8 cellular contexts compared by ENCODE assay signal in genomic region chr12:108803428-108804105, GRCh38. TPM values are rescaled to one million over a fixed set of nuclear protein-coding genes. Genes with fewer than 3 reads are reported as not detected.
DNase-seq lines count a peak whose midpoint lies in the region; ATAC-seq lines count a peak whose summit lies in the region.

No MANE protein-coding gene starts in this region.

- no peaks in the 10 kb centered on the region for H3K27me3 ChIP-seq in effector memory CD4-positive, alpha-beta T cell (replicated peaks; ENCODE audit: control insufficient read depth, insufficient read depth, low read length, poor library complexity, severe bottlenecking)
- H3K27me3 ChIP-seq in mesenchymal stem cell (ENCODE audit: control insufficient read depth in 1 of 2, insufficient read depth in 1 of 2, low read length in 2 of 2), result no peaks in the 10 kb centered on the region

- no peak overlapping the region for H2BK120ac ChIP-seq in mesenchymal stem cell (ENCODE audit: low read depth, low read length)

- H2AFZ ChIP-seq in mesenchymal stem cell (ENCODE audit: low read depth, low read length), result no peak overlapping the region

- no peak overlapping the region for H2BK5ac ChIP-seq in mesenchymal stem cell (ENCODE audit: low read depth, low read length, poor library complexity, severe bottlenecking)

- no peak overlapping the region for H3K18ac ChIP-seq in mesenchymal stem cell (ENCODE audit: low read depth in 1 of 2, low read length in 2 of 2)

- no peak overlapping the region for H3K14ac ChIP-seq in mesenchymal stem cell (ENCODE audit: low read length in 2 of 2)

- DNase-seq in ELR (ENCODE audit: low read depth), result peak; percentile 94
- peak; percentile 90 for DNase-seq in HT-29 (ENCODE audit: low spot score)
- DNase-seq in NK-92 (lab: John Stamatoyannopoulos, UW; ENCODE audit: unreplicated experiment), result peak; percentile 14
- DNase-seq in activated CD8-positive, alpha-beta memory T cell treated with anti-CD3 and anti-CD28 coated beads for 4 hours (ENCODE audit: low read depth in 2 of 2), result peak; percentile 39 to 46
- DNase-seq in effector memory CD4-positive, alpha-beta T cell, result peak; percentile 29 to 57 (median 52)
- DNase-seq in mesenchymal stem cell, result peak; percentile 96
- DNase-seq in stimulated activated CD8-positive, alpha-beta memory T cell treated with anti-CD3 and anti-CD28 coated beads, Interleukin-12 subunit alpha, Interleukin-12 subunit beta, amount 100 ng/mL, for 24 hours (ENCODE audit: extremely low read depth), result peak; percentile 30

- no peak overlapping the region for H4K8ac ChIP-seq in mesenchymal stem cell (ENCODE audit: low read length)

- no peak overlapping the region for H3K27ac ChIP-seq in effector memory CD4-positive, alpha-beta T cell (ENCODE audit: insufficient read depth, low read length, poor library complexity, severe bottlenecking)
- H3K27ac ChIP-seq in mesenchymal stem cell (ENCODE audit: low read length, poor library complexity, severe bottlenecking), result peak overlapping the region; percentile 98

- H3K4me2 ChIP-seq in mesenchymal stem cell (ENCODE audit: low read length, poor library complexity, severe bottlenecking), result no peak overlapping the region

- H3K4me3 ChIP-seq in effector memory CD4-positive, alpha-beta T cell (ENCODE audit: insufficient read depth, low read depth, low read length, poor library complexity, severe bottlenecking), result no peak overlapping the region
- H3K4me3 ChIP-seq in mesenchymal stem cell (ENCODE audit: insufficient read depth in 1 of 2, low read depth in 1 of 2, low read length in 2 of 2), result peak overlapping the region in 1 of 2 experiments; percentile 6

- ATAC-seq in HG02678 (IDR thresholded peaks at IDR 0.05; ENCODE audit: unreplicated experiment), result no peak

- H3K9ac ChIP-seq in mesenchymal stem cell (ENCODE audit: low read length), result peak overlapping the region; percentile 94

- H2BK12ac ChIP-seq in mesenchymal stem cell (ENCODE audit: low read length in 2 of 2), result no peak overlapping the region

- H3K4ac ChIP-seq in mesenchymal stem cell (ENCODE audit: low read depth in 1 of 2, low read length in 2 of 2), result peak overlapping the region in 1 of 2 experiments; percentile 77

- H3K36me3 ChIP-seq in effector memory CD4-positive, alpha-beta T cell (ENCODE audit: control insufficient read depth, insufficient read depth, low read length), result peaks cover 55% of the 10 kb centered on the region
- H3K36me3 ChIP-seq in mesenchymal stem cell (ENCODE audit: control insufficient read depth in 1 of 2, insufficient read depth in 2 of 2, low read depth in 1 of 2, low read length in 2 of 2), result peaks cover 49 to 75% of the 10 kb centered on the region in 2 experiments

- no peak overlapping the region for H2AK5ac ChIP-seq in mesenchymal stem cell (ENCODE audit: low read length, severe bottlenecking)

- no peaks in the 10 kb centered on the region for H3K9me3 ChIP-seq in effector memory CD4-positive, alpha-beta T cell (ENCODE audit: control insufficient read depth, low read length)
- H3K9me3 ChIP-seq in mesenchymal stem cell (ENCODE audit: control insufficient read depth, low read length), result no peaks in the 10 kb centered on the region

- whole genome bisulfite sequencing in mesenchymal stem cell, result 0% methylated on average over 3 of the region's 5 CpGs

- H3K79me1 ChIP-seq in mesenchymal stem cell (replicated peaks; ENCODE audit: low read length, poor library complexity, severe bottlenecking), result peaks cover 27% of the 10 kb centered on the region

- no peak overlapping the region for H4K91ac ChIP-seq in mesenchymal stem cell (ENCODE audit: low read length)

- H2BK15ac ChIP-seq in mesenchymal stem cell (ENCODE audit: low read depth, poor library complexity, severe bottlenecking), result no peak overlapping the region

- no peaks in the 10 kb centered on the region for H3K4me1 ChIP-seq in effector memory CD4-positive, alpha-beta T cell (ENCODE audit: control insufficient read depth, insufficient read depth, low read length, poor library complexity, severe bottlenecking)
- peaks cover 35% of the 10 kb centered on the region for H3K4me1 ChIP-seq in mesenchymal stem cell (ENCODE audit: control insufficient read depth, insufficient read depth, low read depth, low read length)

- no peak overlapping the region for H3K23ac ChIP-seq in mesenchymal stem cell (ENCODE audit: low read length in 2 of 2)

RNA-seq across cellular contexts. Expression of gene SSH1, which starts 53.8 kb away (rescaled TPM):
- 10.4 and 13.1 TPM in 2 replicates for total RNA-seq in HT-29 (2014; rRNA removed; shearing (Covaris generic))
- 42.7 TPM for polyA plus RNA-seq in mesenchymal stem cell (2013, experiment 1 of 2)
- 38.8 TPM for polyA plus RNA-seq in mesenchymal stem cell (2013, experiment 2 of 2)

Comparison
In these comparisons a context has a peak if more than half of its experiments do, and no peak if none do; other contexts are left out.
1. DNase-seq: peak in every context shown above with its lines; median percentile 96 in mesenchymal stem cell; 94 in ELR; 90 in HT-29; 52 in effector memory CD4-positive, alpha-beta T cell; 42 in activated CD8-positive, alpha-beta memory T cell treated with anti-CD3 and anti-CD28 coated beads for 4 hours; 30 in stimulated activated CD8-positive, alpha-beta memory T cell treated with anti-CD3 and anti-CD28 coated beads, Interleukin-12 subunit alpha, Interleukin-12 subunit beta, amount 100 ng/mL, for 24 hours; 14 in NK-92.